ENCODE assay signal across 8 cellular contexts in the genomic region with DNA sequence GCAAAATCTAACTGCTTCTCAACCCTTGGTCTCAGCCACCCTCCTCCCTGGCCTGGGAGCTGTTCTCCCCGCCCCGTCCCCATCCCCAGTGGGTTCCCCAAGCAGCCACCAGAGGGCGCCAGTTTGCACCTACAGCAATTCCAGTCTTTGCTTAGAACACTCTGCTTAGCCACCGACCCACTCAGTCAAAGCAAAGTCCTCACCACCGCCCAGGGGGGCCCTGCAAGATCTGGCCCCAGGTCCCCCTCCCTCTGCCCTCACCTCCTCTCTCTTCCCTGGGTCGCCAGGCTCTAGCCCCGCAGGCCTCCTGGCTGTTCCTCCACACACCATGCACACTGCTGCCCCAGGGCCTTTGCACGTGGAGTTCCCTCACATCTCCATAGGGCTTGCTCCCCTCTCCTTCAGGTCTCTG. TPM values are rescaled to one million over a fixed set of nuclear protein-coding genes. Genes with fewer than 3 reads are reported as not detected.
A peak's percentile ranks its signal among the peaks of the same experiment; 100 is the strongest.
DNase-seq lines count a peak whose midpoint lies in the region; ATAC-seq and TF ChIP-seq lines count a peak whose summit lies in the region.

No MANE protein-coding gene starts in this region.

- ATAC-seq in psoas muscle = peak in 3 of 4 donors; percentile 63 to 74 (median 70)
- ATAC-seq in HG03571 (IDR thresholded peaks at IDR 0.05; ENCODE audit: unreplicated experiment) = no peak
- no peak for ATAC-seq in GM18520 (IDR thresholded peaks at IDR 0.05; ENCODE audit: unreplicated experiment)

- peak; percentile 58 for TF ChIP-seq CTCF in psoas muscle (IDR thresholded peaks at IDR 0.05)

- 55 to 67% (median 59%) methylated on average over 8 of the region's 8 CpGs for WGBS in psoas muscle, 3 donors

- no peak overlapping the region for H3K27ac ChIP-seq in psoas muscle

- peaks cover 0 to 3% of the 10 kb centered on the region in 2 donors for H3K36me3 ChIP-seq in psoas muscle (ENCODE audit: insufficient read depth in 1 of 2, low read depth in 1 of 2)

- H3K9me3 ChIP-seq in psoas muscle = no peaks in the 10 kb centered on the region

- no peak overlapping the region for H3K4me3 ChIP-seq in psoas muscle

- H3K27me3 ChIP-seq in psoas muscle (ENCODE audit: insufficient read depth in 3 of 3, low read length in 2 of 3) = no peaks in the 10 kb centered on the region

- DNase-seq in COLO668 (lab: John Stamatoyannopoulos, UW; ENCODE audit: unreplicated experiment) (peak; percentile 66), HT1080 (ENCODE audit: low read depth) (peak; percentile 51), RPMI8226 (peak; percentile 68), head of caudate nucleus (peak; percentile 22 to 87 (median 68)), psoas muscle (peak; percentile 68 to 84)
- peak; percentile 94 for DNase-seq in activated effector memory CD4-positive, alpha-beta T cell treated with anti-CD3 and anti-CD28 coated beads, Interleukin-2, amount 50 U/mL, for 16 hours

- intact Hi-C loops in head of caudate nucleus (cut with DNase I) (no loop called here), psoas muscle (cut with DNase I) (no loop called here)

- H3K4me1 ChIP-seq in psoas muscle = peaks cover 7% of the 10 kb centered on the region

RNA-seq across cellular contexts. Expression of a gene that starts 12.4 kb away (rescaled TPM):
- 5.1 and 6.1 TPM in 2 replicates for total RNA-seq in HT1080 (2014; rRNA removed; shearing (Covaris generic))
- polyA plus RNA-seq in HT1080 (2015; cell fraction: cytosol; rRNA removed) = 5.5 and 7.8 TPM in 2 replicates
- polyA plus RNA-seq in HT1080 (2015; cell fraction: nucleus; rRNA removed) = 26.5 and 32.2 TPM in 2 replicates
- 10 to 100 TPM; 52.0 to 65.1 (median 57.7) TPM for total RNA-seq in psoas muscle
- polyA plus RNA-seq in psoas muscle = 10 to 100 TPM; 17.1 to 41.9 (median 41.5) TPM

RNA-seq across cellular contexts. Expression of a gene that starts 12.8 kb away (rescaled TPM):
- not detected in 2 replicates for total RNA-seq in HT1080 (2014; rRNA removed; shearing (Covaris generic))
- polyA plus RNA-seq in HT1080 (2015; cell fraction: cytosol; rRNA removed) = not detected in 2 replicates
- not detected in 2 replicates for polyA plus RNA-seq in HT1080 (2015; cell fraction: nucleus; rRNA removed)
- total RNA-seq in psoas muscle = not detected
- polyA plus RNA-seq in psoas muscle = under 1 TPM in 1 of 3 donors, not detected in 2; 0.04 TPM

RNA-seq across cellular contexts. Expression of a gene that starts 26.0 kb away (rescaled TPM):
- 379 and 513 TPM in 2 replicates for total RNA-seq in HT1080 (2014; rRNA removed; shearing (Covaris generic))
- polyA plus RNA-seq in HT1080 (2015; cell fraction: cytosol; rRNA removed) = 179 and 219 TPM in 2 replicates
- 113 and 124 TPM in 2 replicates for polyA plus RNA-seq in HT1080 (2015; cell fraction: nucleus; rRNA removed)
- 10 to 100 TPM in 3 of 4 donors, 1 to 10 TPM in 1; 8.9 to 15.2 (median 14.1) TPM for total RNA-seq in psoas muscle
- polyA plus RNA-seq in psoas muscle = 10 to 100 TPM in 2 of 3 donors, 1 to 10 TPM in 1; 8.9 to 13.7 (median 13.6) TPM

RNA-seq across cellular contexts. Expression of a gene that starts 40.0 kb away (rescaled TPM):
- total RNA-seq in HT1080 (2014; rRNA removed; shearing (Covaris generic)) = 67.7 and 115 TPM in 2 replicates
- polyA plus RNA-seq in HT1080 (2015; cell fraction: cytosol; rRNA removed) = 200 and 213 TPM in 2 replicates
- polyA plus RNA-seq in HT1080 (2015; cell fraction: nucleus; rRNA removed) = 141 and 148 TPM in 2 replicates
- 10 to 100 TPM; 56.5 to 71.0 (median 62.9) TPM for total RNA-seq in psoas muscle
- 10 to 100 TPM; 37.0 to 48.7 (median 40.0) TPM for polyA plus RNA-seq in psoas muscle

RNA-seq across cellular contexts. Expression of a gene that starts 42.1 kb away (rescaled TPM):
- total RNA-seq in HT1080 (2014; rRNA removed; shearing (Covaris generic)) = 0.20 and 0.21 TPM in 2 replicates
- polyA plus RNA-seq in HT1080 (2015; cell fraction: cytosol; rRNA removed) = 0.11 and 0.21 TPM in 2 replicates
- 0.20 and 0.31 TPM in 2 replicates for polyA plus RNA-seq in HT1080 (2015; cell fraction: nucleus; rRNA removed)
- under 1 TPM; 0.04 to 0.21 (median 0.06) TPM for total RNA-seq in psoas muscle
- under 1 TPM; 0.03 to 0.07 (median 0.04) TPM for polyA plus RNA-seq in psoas muscle

Comparison
In these comparisons a context has a peak if more than half of its experiments do, and no peak if none do; other contexts are left out.
1. ATAC-seq: peak in psoas muscle (3 of 4); none in HG03571 (single experiment) and GM18520 (single experiment).
2. RNA of a gene that starts 26.0 kb away (total RNA-seq): 379 to 513 TPM in HT1080; 8.9 to 15.2 TPM in psoas muscle; every median in the first group is over 10 times any median in the second.
3. Peak in every context shown above with its lines, with median percentiles within 50 percentile points of each other: DNase-seq.